ENCODE assay signal across 2 cellular contexts in genomic region chr1:26044971-26045711, GRCh38.
TF ChIP-seq lines count a peak whose summit lies in the region.

No MANE protein-coding gene starts in this region.

TF ChIP-seq in H1, 55 proteins besides CTCF, POLR2A, EP300 and RAD21:
- TF ChIP-seq RNF2 (IDR thresholded peaks at IDR 0.05; ENCODE audit: borderline replicate concordance, low read depth, low read length, missing control alignments, poor library complexity, severe bottlenecking), result peak; percentile 22
- TF ChIP-seq SP2 (IDR thresholded peaks at IDR 0.05; ENCODE audit: low read length), result no peak
- no peak for TF ChIP-seq GABPA (IDR thresholded peaks at IDR 0.05; ENCODE audit: borderline replicate concordance, insufficient read depth, low read length)
- TF ChIP-seq CREB1 (IDR thresholded peaks at IDR 0.05), result no peak

TF ChIP-seq in HepG2, 621 proteins besides CTCF, POLR2A, EP300 and RAD21:
- TF ChIP-seq STAT6 (CRISPR knock-in tag; IDR thresholded peaks at IDR 0.05; ENCODE audit: borderline replicate concordance) (no peak), ZNF597 (CRISPR knock-in tag; IDR thresholded peaks at IDR 0.05) (no peak), ZNF441 (CRISPR knock-in tag; IDR thresholded peaks at IDR 0.05; ENCODE audit: borderline replicate concordance) (no peak), RXRA (CRISPR knock-in tag; IDR thresholded peaks at IDR 0.05) (no peak), ZNF549 (CRISPR knock-in tag; IDR thresholded peaks at IDR 0.05) (no peak), MED13 (CRISPR knock-in tag; IDR thresholded peaks at IDR 0.05) (no peak), ISX (CRISPR knock-in tag; conservative IDR thresholded peaks at IDR 0.05) (no peak), NFKBIZ (CRISPR knock-in tag; IDR thresholded peaks at IDR 0.05) (no peak), MXD1 (CRISPR knock-in tag; IDR thresholded peaks at IDR 0.05) (no peak), CENPT (CRISPR knock-in tag; IDR thresholded peaks at IDR 0.05; ENCODE audit: low read depth) (no peak), ZNF496 (CRISPR knock-in tag; IDR thresholded peaks at IDR 0.05; ENCODE audit: insufficient replicate concordance) (no peak), BCLAF1 (IDR thresholded peaks at IDR 0.05) (no peak), AGO1 (IDR thresholded peaks at IDR 0.05; ENCODE audit: low read depth, low read length, poor library complexity, severe bottlenecking) (no peak), THAP7 (CRISPR knock-in tag; IDR thresholded peaks at IDR 0.05) (no peak), NFATC3 (CRISPR knock-in tag; IDR thresholded peaks at IDR 0.05) (no peak), KLF9 (CRISPR knock-in tag; IDR thresholded peaks at IDR 0.05; ENCODE audit: low read depth) (no peak), FUBP1 (CRISPR knock-in tag; IDR thresholded peaks at IDR 0.05; ENCODE audit: borderline replicate concordance) (no peak), MTA3 (CRISPR knock-in tag; IDR thresholded peaks at IDR 0.05) (no peak)
TF ChIP-seq in HepG2: peak in this region for 0.
